8 cellular contexts compared by ENCODE assay signal in the genomic region with DNA sequence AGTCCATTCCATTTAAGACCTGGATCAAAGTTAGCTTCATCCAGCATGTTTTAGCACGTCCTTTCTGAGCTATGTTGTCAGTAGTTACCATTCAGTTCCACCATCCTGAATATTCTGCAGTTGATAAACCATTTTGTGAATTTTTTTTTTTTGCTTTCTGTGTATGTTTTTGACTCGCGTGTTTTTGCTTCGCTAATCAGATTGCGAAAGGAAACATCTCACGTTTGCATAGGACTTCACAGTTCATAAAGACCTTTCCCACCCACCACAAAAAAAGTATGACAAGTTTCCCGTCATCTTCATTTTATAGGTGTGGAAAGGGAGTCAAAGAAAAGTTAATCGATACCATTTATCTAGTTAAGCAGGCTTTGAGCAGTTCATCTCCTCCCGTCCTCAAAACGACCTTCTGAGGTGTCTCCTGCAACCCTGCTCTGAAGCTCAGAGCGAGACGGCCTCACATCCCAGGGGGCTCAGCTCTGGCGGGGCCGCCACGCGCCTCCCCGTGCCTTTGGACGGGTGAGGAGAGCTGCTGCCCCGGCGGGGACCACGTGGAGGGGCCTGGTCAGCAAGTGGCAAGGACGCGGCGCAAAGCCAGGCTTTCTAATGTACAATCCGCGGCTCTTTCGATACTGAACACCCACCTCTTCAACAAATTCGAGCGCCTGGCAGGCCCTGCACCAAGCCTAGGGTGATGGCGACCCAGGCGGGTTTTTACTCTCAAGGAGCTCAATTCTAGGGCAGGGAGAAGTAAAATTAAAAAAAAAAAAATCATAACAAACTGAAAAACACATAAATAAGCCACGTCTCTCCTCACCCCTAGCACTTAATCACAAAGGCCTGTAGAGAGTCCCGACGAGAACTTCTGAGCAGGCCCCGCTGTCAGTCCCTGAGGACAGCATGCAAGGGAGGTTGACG. TPM values are rescaled to one million over a fixed set of nuclear protein-coding genes. Genes with fewer than 3 reads are reported as not detected.
A peak's percentile ranks its signal among the peaks of the same experiment; 100 is the strongest.
DNase-seq lines count a peak whose midpoint lies in the region; ATAC-seq and TF ChIP-seq lines count a peak whose summit lies in the region.

No MANE protein-coding gene starts in this region.

- H3K4me1 ChIP-seq in heart right ventricle: peaks cover 4 to 41% (median 32%) of the 10 kb centered on the region in 9 donors

- DNase-seq in NCI-H2171 treated with DMSO at 0.1 percent for 48 hours (lab: John Stamatoyannopoulos, UW) (peak; percentile 11), NCI-H2171 (lab: John Stamatoyannopoulos, UW) (no peak), HPDE6-E6E7 (ENCODE audit: extremely low spot score) (peak; percentile 19), heart right ventricle (peak; percentile 39 to 53), progenitor cell of endocrine pancreas (ENCODE audit: low spot score, unreplicated experiment) (peak; percentile 11), inferior parietal cortex (ENCODE audit: extremely low spot score) (no peak)

- H3K36me3 Mint-ChIP-seq in activated naive CD4-positive, alpha-beta T cell treated with anti-CD3 and anti-CD28 coated beads, Interleukin-2, amount 50 U/mL, for 24 hours: no peaks in the 10 kb centered on the region
- H3K36me3 Mint-ChIP-seq in progenitor cell of endocrine pancreas (ENCODE audit: insufficient read depth): no peaks in the 10 kb centered on the region

- no peaks in the 10 kb centered on the region for H3K27me3 Mint-ChIP-seq in activated naive CD4-positive, alpha-beta T cell treated with anti-CD3 and anti-CD28 coated beads, Interleukin-2, amount 50 U/mL, for 24 hours
- H3K27me3 Mint-ChIP-seq in progenitor cell of endocrine pancreas: peaks cover 24% of the 10 kb centered on the region

- ATAC-seq in heart right ventricle: peak in 5 of 8 donors; percentile 1 to 56 (median 26)
- no peak for ATAC-seq in HG02798 (IDR thresholded peaks at IDR 0.05; ENCODE audit: poor library complexity, unreplicated experiment)

- peaks cover 0 to 6% (median 0%) of the 10 kb centered on the region in 9 donors for H3K36me3 ChIP-seq in heart right ventricle

- no peaks in the 10 kb centered on the region for H3K9me3 Mint-ChIP-seq in activated naive CD4-positive, alpha-beta T cell treated with anti-CD3 and anti-CD28 coated beads, Interleukin-2, amount 50 U/mL, for 24 hours
- no peaks in the 10 kb centered on the region for H3K9me3 Mint-ChIP-seq in progenitor cell of endocrine pancreas (ENCODE audit: low read depth)

- TF ChIP-seq CTCF in heart right ventricle (IDR thresholded peaks at IDR 0.05) (no peak), progenitor cell of endocrine pancreas (IDR thresholded peaks at IDR 0.05; ENCODE audit: unreplicated experiment) (no peak)

- peak overlapping the region; percentile 89 for H3K27ac Mint-ChIP-seq in activated naive CD4-positive, alpha-beta T cell treated with anti-CD3 and anti-CD28 coated beads, Interleukin-2, amount 50 U/mL, for 24 hours
- peak overlapping the region; percentile 87 for H3K27ac Mint-ChIP-seq in progenitor cell of endocrine pancreas

- 37 to 43% methylated on average over 36 of the region's 36 CpGs for WGBS in heart right ventricle, 2 donors

- no peaks in the 10 kb centered on the region for H3K9me3 ChIP-seq in heart right ventricle

- intact Hi-C loops in heart right ventricle (cut with DNase I): loop anchor here in 7 of 10 donors (1.0 to 10.0 kb wide), 3 partner anchors 33 to 140 kb away; a partner anchor contains a TSS

- peaks cover 38% of the 10 kb centered on the region for H3K4me1 Mint-ChIP-seq in activated naive CD4-positive, alpha-beta T cell treated with anti-CD3 and anti-CD28 coated beads, Interleukin-2, amount 50 U/mL, for 24 hours
- H3K4me1 Mint-ChIP-seq in progenitor cell of endocrine pancreas (ENCODE audit: low read depth): peaks cover 11% of the 10 kb centered on the region

- peak overlapping the region; percentile 96 to 100 (median 98) for H3K27ac ChIP-seq in heart right ventricle

- H3K27me3 ChIP-seq in heart right ventricle: peaks cover 0 to 22% (median 0%) of the 10 kb centered on the region in 7 donors

- H3K4me3 ChIP-seq in heart right ventricle: peak overlapping the region; percentile 78 to 98 (median 94)

- peak overlapping the region; percentile 92 for H3K4me3 Mint-ChIP-seq in activated naive CD4-positive, alpha-beta T cell treated with anti-CD3 and anti-CD28 coated beads, Interleukin-2, amount 50 U/mL, for 24 hours
- H3K4me3 Mint-ChIP-seq in progenitor cell of endocrine pancreas (ENCODE audit: low read depth): peak overlapping the region; percentile 93

RNA-seq across cellular contexts. Expression of a gene that starts 1.0 kb away (rescaled TPM):
- total RNA-seq in heart right ventricle: 10 to 100 TPM; 31.1 to 47.5 (median 37.0) TPM
- polyA plus RNA-seq in heart right ventricle: 10 to 100 TPM; 15.1 to 22.7 TPM
- 37.6 and 39.7 TPM in 2 replicates for total RNA-seq in progenitor cell of endocrine pancreas

RNA-seq across cellular contexts. Expression of a gene that starts 32.2 kb away (rescaled TPM):
- 10 to 100 TPM; 18.1 to 42.4 (median 28.0) TPM for total RNA-seq in heart right ventricle
- 10 to 100 TPM; 13.2 to 70.0 TPM for polyA plus RNA-seq in heart right ventricle
- 15.3 and 18.3 TPM in 2 replicates for total RNA-seq in progenitor cell of endocrine pancreas

Comparison
In these comparisons a context has a peak if more than half of its experiments do, and no peak if none do; other contexts are left out.
1. DNase-seq: peak in NCI-H2171 treated with DMSO at 0.1 percent for 48 hours (single experiment), HPDE6-E6E7 (single experiment), heart right ventricle (2 of 2) and progenitor cell of endocrine pancreas (single experiment); none in NCI-H2171 (single experiment) and inferior parietal cortex (single experiment).